7 cellular contexts compared by ENCODE assay signal in the genomic region with DNA sequence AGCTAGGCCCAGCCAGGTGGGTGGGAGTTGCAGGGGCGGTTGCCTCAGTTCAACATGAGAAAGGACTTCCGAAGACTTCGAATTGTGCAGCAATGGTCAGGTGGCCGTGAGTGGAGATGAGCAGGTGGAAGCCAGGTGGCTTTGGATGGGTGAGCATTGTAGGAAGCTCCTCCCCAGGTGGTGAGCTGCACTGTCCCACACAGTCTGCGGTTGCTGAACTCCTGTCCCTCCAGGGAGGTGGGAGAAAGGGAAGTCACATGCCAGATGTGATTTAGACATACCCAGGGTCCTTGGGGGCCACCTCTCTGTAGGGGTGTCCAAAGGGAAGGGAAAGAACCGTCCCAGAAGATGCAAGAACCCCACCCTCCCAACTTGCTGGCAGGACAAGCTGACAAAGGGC. TPM values are rescaled to one million over a fixed set of nuclear protein-coding genes. Genes with fewer than 3 reads are reported as not detected.
"Had no signal": no experiment of that assay in that cellular context is flagged by ENCODE, and none has a peak within 500 bp of the region (broad histone marks: within the 10 kb centered on the region; RNA-seq: fewer than 3 reads in every experiment).

No MANE protein-coding gene starts in this region.

- H3K9me3 ChIP-seq: breast epithelium, ovary had no signal

- H3K36me3 ChIP-seq: breast epithelium, ovary had no signal

- H3K27ac ChIP-seq: ovary had no signal

- H3K4me1 ChIP-seq: breast epithelium had no signal

- H3K27me3 ChIP-seq: ovary had no signal

- DNase-seq: activated CD4-positive, alpha-beta memory T cell treated with anti-CD3 and anti-CD28 coated beads for 36 hours; activated T-cell treated with anti-CD3 and anti-CD28 coated beads, Interleukin-2, amount 50 U/mL, for 4 hours; foreskin fibroblast; mesendoderm had no signal

RNA-seq across cellular contexts. Expression of a gene that starts 30.4 kb away (rescaled TPM):
- polyA plus RNA-seq: keratinocyte had no signal
